Comparison of ENCODE assay signal across 25 cellular contexts in genomic region chr12:46744256-46744655, GRCh38.
DNase-seq lines count a peak whose midpoint lies in the region; ATAC-seq, FAIRE-seq and TF ChIP-seq lines count a peak whose summit lies in the region.
"Had no signal": no experiment of that assay in that cellular context is flagged by ENCODE, and none has a peak within 500 bp of the region (broad histone marks: within the 10 kb centered on the region; RNA-seq: fewer than 3 reads in every experiment).

No MANE protein-coding gene starts in this region.

- no peak overlapping the region for H2AFZ ChIP-seq in astrocyte (ENCODE audit: low read depth, low read length)

- H3K9me3 ChIP-seq in astrocyte (ENCODE audit: insufficient read depth, low read depth, low read length): no peaks in the 10 kb centered on the region
- H3K9me3 ChIP-seq: SJSA1 had no signal

- H3K79me2 ChIP-seq in astrocyte (ENCODE audit: insufficient read depth, low read length): no peaks in the 10 kb centered on the region

- no peak overlapping the region for H3K4me3 Mint-ChIP-seq in astrocyte (ENCODE audit: unreplicated experiment)
- no peak overlapping the region for H3K4me3 Mint-ChIP-seq in stimulated activated memory B cell treated with anti-CD40 and anti-IgM and Interleukin-4, amounts not matched to agents 10 μg/mL and 1 μg/mL and 100 μg/mL, for 72 hours
- H3K4me3 Mint-ChIP-seq in stimulated activated naive B cell treated with anti-CD40 and anti-IgM and Interleukin-4, amounts not matched to agents 10 μg/mL and 1 μg/mL and 100 μg/mL, for 72 hours: no peak overlapping the region
- H3K4me3 Mint-ChIP-seq in activated naive CD8-positive, alpha-beta T cell treated with anti-CD3 and anti-CD28 coated beads for 36 hours: no peak overlapping the region
- H3K4me3 Mint-ChIP-seq: CD8-positive, alpha-beta memory T cell had no signal

- H3K27ac Mint-ChIP-seq in astrocyte (ENCODE audit: unreplicated experiment): no peak overlapping the region
- H3K27ac Mint-ChIP-seq in stimulated activated memory B cell treated with anti-CD40 and anti-IgM and Interleukin-4, amounts not matched to agents 10 μg/mL and 1 μg/mL and 100 μg/mL, for 72 hours: no peak overlapping the region
- H3K27ac Mint-ChIP-seq in stimulated activated naive B cell treated with anti-CD40 and anti-IgM and Interleukin-4, amounts not matched to agents 10 μg/mL and 1 μg/mL and 100 μg/mL, for 72 hours: no peak overlapping the region
- H3K27ac Mint-ChIP-seq in activated naive CD8-positive, alpha-beta T cell treated with anti-CD3 and anti-CD28 coated beads for 36 hours: no peak overlapping the region
- H3K27ac Mint-ChIP-seq: CD8-positive, alpha-beta memory T cell had no signal

- H3K4me2 ChIP-seq in astrocyte (ENCODE audit: low read length): no peak overlapping the region

- DNase-seq in EH (ENCODE audit: low read depth) (peak; percentile 39), astrocyte (ENCODE audit: low read depth) (peak; percentile 1), foreskin fibroblast (peak; percentile 23 to 63), NCI-H226 (no peak)
- no peak for DNase-seq in stimulated activated naive B cell treated with anti-CD40 and anti-IgM and Interleukin-4, amounts not matched to agents 10 μg/mL and 1 μg/mL and 100 μg/mL, for 72 hours
- no peak for DNase-seq in activated naive CD8-positive, alpha-beta T cell treated with anti-CD3 and anti-CD28 coated beads for 36 hours
- DNase-seq: Calu3; CD8-positive, alpha-beta memory T cell; DMS153; GDM1; H7; NCI-H1694; NCI-H2081; NCI-H2171 treated with DMSO at 0.1 percent for 48 hours; NCI-H446; NCI-H526; OCI-M1; T-helper 1 cell had no signal

- no peaks in the 10 kb centered on the region for H3K36me3 ChIP-seq in astrocyte (ENCODE audit: insufficient read depth, low read length)
- H3K36me3 ChIP-seq: SJSA1 had no signal

- FAIRE-seq in astrocyte (lab: Jason Lieb, UNC): peak; percentile 79
- FAIRE-seq: K562, RCC 7860 had no signal

- no peaks in the 10 kb centered on the region for H3K4me1 Mint-ChIP-seq in astrocyte (ENCODE audit: low read depth, unreplicated experiment)
- no peaks in the 10 kb centered on the region for H3K4me1 Mint-ChIP-seq in stimulated activated memory B cell treated with anti-CD40 and anti-IgM and Interleukin-4, amounts not matched to agents 10 μg/mL and 1 μg/mL and 100 μg/mL, for 72 hours
- no peaks in the 10 kb centered on the region for H3K4me1 Mint-ChIP-seq in stimulated activated naive B cell treated with anti-CD40 and anti-IgM and Interleukin-4, amounts not matched to agents 10 μg/mL and 1 μg/mL and 100 μg/mL, for 72 hours
- no peaks in the 10 kb centered on the region for H3K4me1 Mint-ChIP-seq in activated naive CD8-positive, alpha-beta T cell treated with anti-CD3 and anti-CD28 coated beads for 36 hours
- H3K4me1 Mint-ChIP-seq: CD8-positive, alpha-beta memory T cell had no signal

- H3K36me3 Mint-ChIP-seq in astrocyte (ENCODE audit: low read depth, unreplicated experiment): no peaks in the 10 kb centered on the region
- peaks cover 13% of the 10 kb centered on the region for H3K36me3 Mint-ChIP-seq in stimulated activated memory B cell treated with anti-CD40 and anti-IgM and Interleukin-4, amounts not matched to agents 10 μg/mL and 1 μg/mL and 100 μg/mL, for 72 hours
- peaks cover 1 to 6% of the 10 kb centered on the region in 2 donors for H3K36me3 Mint-ChIP-seq in stimulated activated naive B cell treated with anti-CD40 and anti-IgM and Interleukin-4, amounts not matched to agents 10 μg/mL and 1 μg/mL and 100 μg/mL, for 72 hours
- H3K36me3 Mint-ChIP-seq in activated naive CD8-positive, alpha-beta T cell treated with anti-CD3 and anti-CD28 coated beads for 36 hours: peaks cover 2% of the 10 kb centered on the region

- ATAC-seq in stimulated activated memory B cell treated with anti-CD40 and anti-IgM and Interleukin-4, amounts not matched to agents 10 μg/mL and 1 μg/mL and 100 μg/mL, for 72 hours: no peak
- ATAC-seq in stimulated activated naive B cell treated with anti-CD40 and anti-IgM and Interleukin-4, amounts not matched to agents 10 μg/mL and 1 μg/mL and 100 μg/mL, for 72 hours (replicated peaks): no peak
- ATAC-seq: HepG2, K562 had no signal

- TF ChIP-seq CTCF in astrocyte (IDR thresholded peaks at IDR 0.05; ENCODE audit: insufficient read depth, low read depth, low read length): no peak
- no peak for TF ChIP-seq CTCF in foreskin fibroblast (IDR thresholded peaks at IDR 0.05; ENCODE audit: low read depth, low read length)

- H3K4me1 ChIP-seq in astrocyte (ENCODE audit: insufficient read depth, low read length): no peaks in the 10 kb centered on the region
- H3K4me1 ChIP-seq: SJSA1 had no signal

- no peak overlapping the region for H3K9ac ChIP-seq in astrocyte (ENCODE audit: low read length)

- H4K20me1 ChIP-seq in astrocyte (ENCODE audit: insufficient read depth, low read length): no peaks in the 10 kb centered on the region

- H3K9me3 Mint-ChIP-seq in astrocyte (ENCODE audit: unreplicated experiment): peaks cover 19% of the 10 kb centered on the region
- peaks cover 37% of the 10 kb centered on the region for H3K9me3 Mint-ChIP-seq in stimulated activated memory B cell treated with anti-CD40 and anti-IgM and Interleukin-4, amounts not matched to agents 10 μg/mL and 1 μg/mL and 100 μg/mL, for 72 hours
- H3K9me3 Mint-ChIP-seq in stimulated activated naive B cell treated with anti-CD40 and anti-IgM and Interleukin-4, amounts not matched to agents 10 μg/mL and 1 μg/mL and 100 μg/mL, for 72 hours: peaks cover 20 to 44% of the 10 kb centered on the region in 2 donors
- H3K9me3 Mint-ChIP-seq in activated naive CD8-positive, alpha-beta T cell treated with anti-CD3 and anti-CD28 coated beads for 36 hours: peaks cover 46% of the 10 kb centered on the region

- H3K27ac ChIP-seq in astrocyte (ENCODE audit: low read depth, low read length): no peak overlapping the region
- H3K27ac ChIP-seq: C4-2B, HL-60, SJSA1 had no signal

- no peaks in the 10 kb centered on the region for H3K27me3 Mint-ChIP-seq in astrocyte (ENCODE audit: low read depth, unreplicated experiment)
- H3K27me3 Mint-ChIP-seq in stimulated activated memory B cell treated with anti-CD40 and anti-IgM and Interleukin-4, amounts not matched to agents 10 μg/mL and 1 μg/mL and 100 μg/mL, for 72 hours: no peaks in the 10 kb centered on the region
- no peaks in the 10 kb centered on the region for H3K27me3 Mint-ChIP-seq in stimulated activated naive B cell treated with anti-CD40 and anti-IgM and Interleukin-4, amounts not matched to agents 10 μg/mL and 1 μg/mL and 100 μg/mL, for 72 hours
- no peaks in the 10 kb centered on the region for H3K27me3 Mint-ChIP-seq in activated naive CD8-positive, alpha-beta T cell treated with anti-CD3 and anti-CD28 coated beads for 36 hours

- H3K27me3 ChIP-seq in astrocyte (ENCODE audit: insufficient read depth, low read length): no peaks in the 10 kb centered on the region
- H3K27me3 ChIP-seq: SJSA1 had no signal

- no peak overlapping the region for H3K4me3 ChIP-seq in astrocyte (ENCODE audit: insufficient read depth, low read depth, low read length)
- no peak overlapping the region for H3K4me3 ChIP-seq in foreskin fibroblast (ENCODE audit: low read depth in 1 of 2, low read length in 2 of 2)
- H3K4me3 ChIP-seq: K562, SJSA1 had no signal

Comparison
In these comparisons a context has a peak if more than half of its experiments do, and no peak if none do; other contexts are left out.
1. DNase-seq: peak in EH (single experiment), astrocyte (single experiment) and foreskin fibroblast (2 of 2); none in NCI-H226 (single experiment), stimulated activated naive B cell treated with anti-CD40 and anti-IgM and Interleukin-4, amounts not matched to agents 10 μg/mL and 1 μg/mL and 100 μg/mL, for 72 hours (single experiment) and activated naive CD8-positive, alpha-beta T cell treated with anti-CD3 and anti-CD28 coated beads for 36 hours (single experiment).